In genomic region chr14:64986578-64987571, GRCh38 we compare ENCODE assay signal across 8 cellular contexts. TPM values are rescaled to one million over a fixed set of nuclear protein-coding genes. Genes with fewer than 3 reads are reported as not detected.
DNase-seq lines count a peak whose midpoint lies in the region; ATAC-seq and TF ChIP-seq lines count a peak whose summit lies in the region.

Gene FNTB, plus strand, starts transcription at chr14:64986895. Its CDS starts 59 bp downstream, at chr14:64986954.

- H3K4me3 Mint-ChIP-seq in activated naive CD8-positive, alpha-beta T cell, result peak within 1 kb of the TSS; percentile 95
- peak within 1 kb of the TSS; percentile 99 for H3K4me3 Mint-ChIP-seq in glutamatergic neuron (ENCODE audit: unreplicated experiment)

- peak; percentile 91 for TF ChIP-seq CTCF in GM12801 (IDR thresholded peaks at IDR 0.05; ENCODE audit: extremely low read depth, insufficient read length)
- peak; percentile 57 for TF ChIP-seq CTCF in glutamatergic neuron (IDR thresholded peaks at IDR 0.05; ENCODE audit: partially characterized antibody, unreplicated experiment)
- peak; percentile 90 for TF ChIP-seq CTCF in osteoblast (IDR thresholded peaks at IDR 0.05; ENCODE audit: extremely low read depth, low read depth, low read length)
- peak; percentile 65 for TF ChIP-seq CTCF in thoracic aorta (IDR thresholded peaks at IDR 0.05)

- peak within 1 kb of the TSS; percentile 92 for H3K4me3 ChIP-seq in osteoblast (ENCODE audit: insufficient read depth, low read length)
- H3K4me3 ChIP-seq in thoracic aorta, result peak within 1 kb of the TSS; percentile 85

- H4K20me1 ChIP-seq in osteoblast (ENCODE audit: insufficient read depth, low read length), result no peaks in the 10 kb centered on the region

- H2AFZ ChIP-seq in osteoblast (ENCODE audit: low read length), result peak within 1 kb of the TSS; percentile 97

- H3K79me2 ChIP-seq in osteoblast (ENCODE audit: insufficient read depth, low read length), result peaks cover 40% of the 10 kb centered on the region

- ATAC-seq in HG02623 (IDR thresholded peaks at IDR 0.05; ENCODE audit: unreplicated experiment) (peak; percentile 92), thoracic aorta (ENCODE audit: insufficient number of reproducible peaks, low FRiP score, low read depth) (peak; percentile 96)

- H3K27ac Mint-ChIP-seq in activated naive CD8-positive, alpha-beta T cell, result peak within 1 kb of the TSS; percentile 99
- peak within 1 kb of the TSS; percentile 97 for H3K27ac Mint-ChIP-seq in glutamatergic neuron (ENCODE audit: unreplicated experiment)

- H3K36me3 Mint-ChIP-seq in activated naive CD8-positive, alpha-beta T cell, result peaks cover 2% of the 10 kb centered on the region
- H3K36me3 Mint-ChIP-seq in glutamatergic neuron (ENCODE audit: unreplicated experiment), result no peaks in the 10 kb centered on the region

- no peaks in the 10 kb centered on the region for H3K27me3 Mint-ChIP-seq in activated naive CD8-positive, alpha-beta T cell
- H3K27me3 Mint-ChIP-seq in glutamatergic neuron (ENCODE audit: unreplicated experiment), result peaks cover 7% of the 10 kb centered on the region

- H3K9me3 ChIP-seq in osteoblast (ENCODE audit: low read depth, low read length) (no peaks in the 10 kb centered on the region), thoracic aorta (no peaks in the 10 kb centered on the region)

- no peaks in the 10 kb centered on the region for H3K36me3 ChIP-seq in osteoblast (ENCODE audit: insufficient read depth, low read length)
- H3K36me3 ChIP-seq in thoracic aorta, result no peaks in the 10 kb centered on the region

- DNase-seq in NCI-H1092 treated with DMSO at 0.1 percent for 48 hours (lab: John Stamatoyannopoulos, UW) (peak; percentile 99), SKM-1 (lab: John Stamatoyannopoulos, UW; ENCODE audit: unreplicated experiment) (peak; percentile 86), glutamatergic neuron (peak; percentile 93), osteoblast (ENCODE audit: insufficient read length, low spot score, missing footprints) (peak; percentile 97), thoracic aorta (ENCODE audit: low spot score) (peak; percentile 85)

- peaks cover 14% of the 10 kb centered on the region for H3K4me1 ChIP-seq in osteoblast (ENCODE audit: insufficient read depth, low read length)
- peaks cover 7 to 17% of the 10 kb centered on the region in 2 donors for H3K4me1 ChIP-seq in thoracic aorta (ENCODE audit: control insufficient read depth in 1 of 2, low read depth in 2 of 2)

- peak within 1 kb of the TSS; percentile 96 for H3K4me2 ChIP-seq in osteoblast (ENCODE audit: insufficient read depth, low read length)

- H3K9me3 Mint-ChIP-seq in activated naive CD8-positive, alpha-beta T cell (ENCODE audit: low read depth), result no peaks in the 10 kb centered on the region
- H3K9me3 Mint-ChIP-seq in glutamatergic neuron (ENCODE audit: unreplicated experiment), result peaks cover 14% of the 10 kb centered on the region

- no peaks in the 10 kb centered on the region for H3K27me3 ChIP-seq in osteoblast (ENCODE audit: insufficient read depth, low read length)
- no peaks in the 10 kb centered on the region for H3K27me3 ChIP-seq in thoracic aorta (replicated peaks; ENCODE audit: insufficient read depth)

- H3K4me1 Mint-ChIP-seq in activated naive CD8-positive, alpha-beta T cell (ENCODE audit: low read depth), result peaks cover 50% of the 10 kb centered on the region
- peaks cover 4% of the 10 kb centered on the region for H3K4me1 Mint-ChIP-seq in glutamatergic neuron (ENCODE audit: low read depth, unreplicated experiment)

- peak within 1 kb of the TSS; percentile 80 for H3K27ac ChIP-seq in osteoblast (ENCODE audit: low read depth, low read length)
- H3K27ac ChIP-seq in thoracic aorta, result peak within 1 kb of the TSS; percentile 64 to 69

RNA-seq across cellular contexts. Expression of gene FNTB, which starts in this region (rescaled TPM):
- total RNA-seq in glutamatergic neuron (ENCODE audit: unreplicated experiment) (15.2 TPM), osteoblast (12.7 and 18.9 TPM in 2 replicates), thoracic aorta (10 to 100 TPM in 1 of 2 donors, 1 to 10 TPM in 1; 6.8 to 18.3 TPM)

Comparison
In these comparisons a context has a peak if more than half of its experiments do, and no peak if none do; other contexts are left out.
1. Peak in every context shown above with its lines: DNase-seq, ATAC-seq, H3K4me3 ChIP-seq and H3K27ac ChIP-seq.